ENCODE assay signal across 20 cellular contexts in the genomic region with DNA sequence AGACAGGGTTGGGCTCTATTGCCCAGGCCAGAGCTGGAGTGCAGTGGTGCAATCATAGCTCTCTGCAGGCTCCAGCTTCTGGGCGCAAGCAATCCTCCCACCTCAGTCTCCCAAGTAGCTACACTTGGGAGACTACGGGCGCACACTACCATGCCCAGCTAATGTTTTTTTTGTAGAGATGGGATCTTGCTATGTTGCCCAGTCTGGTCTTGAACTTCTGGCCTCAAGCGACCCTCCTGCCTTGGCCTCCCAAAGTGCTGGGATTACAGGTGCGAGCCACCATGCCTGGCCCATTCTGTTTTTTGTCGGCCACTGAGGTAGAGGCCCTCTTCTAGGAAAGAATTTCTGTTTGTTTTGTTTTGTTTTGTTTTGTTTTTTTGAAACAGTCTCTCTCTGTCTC. TPM values are rescaled to one million over a fixed set of nuclear protein-coding genes. Genes with fewer than 3 reads are reported as not detected.
DNase-seq lines count a peak whose midpoint lies in the region; ATAC-seq, FAIRE-seq and TF ChIP-seq lines count a peak whose summit lies in the region.
"Had no signal": no experiment of that assay in that cellular context is flagged by ENCODE, and none has a peak within 500 bp of the region (broad histone marks: within the 10 kb centered on the region; RNA-seq: fewer than 3 reads in every experiment).

No MANE protein-coding gene starts in this region.

- peaks cover 3% of the 10 kb centered on the region for H3K9me1 ChIP-seq in K562 (ENCODE audit: control insufficient read depth, insufficient read depth, low read length)

- intact Hi-C loops in K562 (cut with micrococcal nuclease) = no loop called here

- H3K27ac ChIP-seq in OCI-LY1 (ENCODE audit: low read depth, low read length, poor library complexity, severe bottlenecking) (peak overlapping the region; percentile 73), K562 (ENCODE audit: extremely low read depth, low read depth, low read length) (no peak overlapping the region)
- H3K27ac ChIP-seq: C4-2B had no signal

- in situ Hi-C loops in K562 (cut with MboI) = loop anchor here (25.0 kb wide), 2 partner anchors 110 to 210 kb away; partner anchors contain the start of genes POLR2J2, POLR2J3, SPDYE2 and SPDYE2B

- H3K36me3 ChIP-seq in OCI-LY1 (ENCODE audit: insufficient read depth, low read length) (peaks cover 34% of the 10 kb centered on the region), K562 (ENCODE audit: control insufficient read depth, insufficient read depth, low read length) (peaks cover 16% of the 10 kb centered on the region; the same call in 2 of the 3 replicates)

- 82% methylated on average over 6 of the region's 6 CpGs for WGBS in K562 (ENCODE audit: insufficient coverage, low coverage, missing lambda C conversion rate)

- peak overlapping the region in 2 of 3 donors; percentile 39 to 73 for H3K27ac Mint-ChIP-seq in IgD-negative memory B cell
- no peak overlapping the region for H3K27ac Mint-ChIP-seq in nephron progenitor cell
- H3K27ac Mint-ChIP-seq: CD4-positive, alpha-beta T cell; GM23338; HFFc6 had no signal

- H3K27me3 Mint-ChIP-seq in IgD-negative memory B cell (no peaks in the 10 kb centered on the region), nephron progenitor cell (ENCODE audit: low read depth, poor library complexity) (no peaks in the 10 kb centered on the region)
- H3K27me3 Mint-ChIP-seq: CD4-positive, alpha-beta T cell had no signal

- H3K9me3 Mint-ChIP-seq in IgD-negative memory B cell = no peaks in the 10 kb centered on the region
- H3K9me3 Mint-ChIP-seq in nephron progenitor cell = no peaks in the 10 kb centered on the region
- H3K9me3 Mint-ChIP-seq: CD4-positive, alpha-beta T cell; GM23338; HFFc6 had no signal

- no peak for TF ChIP-seq POLR2A in K562 (conservative IDR thresholded peaks at IDR 0.05)

- TF ChIP-seq EP300 in K562 (IDR thresholded peaks at IDR 0.05; ENCODE audit: low read length) = no peak

- CTCF ChIA-PET in K562 (lab: Yijun Ruan, JAX; ENCODE audit: low intra/inter-chr PET ratio) = no interaction called here

- H3K27me3 ChIP-seq in OCI-LY1 (ENCODE audit: insufficient read depth, low read length) (no peaks in the 10 kb centered on the region), K562 (ENCODE audit: control insufficient read depth in 2 of 2, insufficient read depth in 2 of 2, low read length in 2 of 2) (no peaks in the 10 kb centered on the region)
- H3K27me3 ChIP-seq: BE2C had no signal

- ATAC-seq in K562 = no peak
- no peak for ATAC-seq in HG02588 (IDR thresholded peaks at IDR 0.05; ENCODE audit: unreplicated experiment)

- no peaks in the 10 kb centered on the region for H3K9me2 ChIP-seq in OCI-LY1 (ENCODE audit: low read depth, low read length)

- H3K4me1 Mint-ChIP-seq in IgD-negative memory B cell (peaks cover 4 to 6% (median 4%) of the 10 kb centered on the region in 3 donors), nephron progenitor cell (peaks cover 10% of the 10 kb centered on the region)

- FAIRE-seq in K562 (lab: Jason Lieb, UNC) = no peak
- FAIRE-seq: A204.1, GM12892, H54, HTR-8/SVneo had no signal

- no peak for TF ChIP-seq RAD21 in K562 (CRISPR knock-in tag; conservative IDR thresholded peaks at IDR 0.05 in 1 of 2, IDR thresholded peaks at IDR 0.05 in 1 of 2)

- no peak overlapping the region for H3K9ac ChIP-seq in OCI-LY1 (ENCODE audit: low read length)
- H3K9ac ChIP-seq in K562 (ENCODE audit: insufficient read depth in 1 of 2, low read depth in 2 of 2, low read length in 2 of 2) = peak overlapping the region in 1 of 2 experiments; percentile 39; a peak in 1 of 4 replicates

- H3K4me3 ChIP-seq in OCI-LY1 (ENCODE audit: low read depth, low read length, poor library complexity, severe bottlenecking) (no peak overlapping the region), K562 (no peak overlapping the region)

- H3K9me3 ChIP-seq in OCI-LY1 (ENCODE audit: low read length) (no peaks in the 10 kb centered on the region), K562 (replicated peaks; ENCODE audit: control insufficient read depth, insufficient read depth, low read depth, low read length) (no peaks in the 10 kb centered on the region)
- H3K9me3 ChIP-seq: BE2C had no signal

- DNase-seq in K562 (ENCODE audit: extremely low read depth in 1 of 4, low spot score in 3 of 4) (no peak), nephron progenitor cell (no peak), cortex of kidney (lab: John Stamatoyannopoulos, UW) (no peak)
- DNase-seq: ACHN; BE2C; CD4-positive, alpha-beta T cell; DMS153; DMS79; GDM1; HCEC 1CT; HFFc6 had no signal

- H3K4me1 ChIP-seq in OCI-LY1 (ENCODE audit: insufficient read depth, low read length, severe bottlenecking) (peaks cover 28% of the 10 kb centered on the region), K562 (replicated peaks in 1 of 2; ENCODE audit: control insufficient read depth in 2 of 2, insufficient read depth in 2 of 2, low read length in 2 of 2) (peaks cover 7 to 39% of the 10 kb centered on the region in 2 experiments; a peak in 3 of 5 replicates)
- H3K4me1 ChIP-seq: BE2C had no signal

- H2AFZ ChIP-seq in OCI-LY1 (ENCODE audit: low read length) (no peak overlapping the region), K562 (ENCODE audit: low read depth, low read length) (no peak overlapping the region)
- H2AFZ ChIP-seq: GM23338 had no signal

- H3K4me3 Mint-ChIP-seq in IgD-negative memory B cell (no peak overlapping the region), nephron progenitor cell (no peak overlapping the region)
- H3K4me3 Mint-ChIP-seq: CD4-positive, alpha-beta T cell; GM23338; HFFc6 had no signal

- H3K36me3 Mint-ChIP-seq in IgD-negative memory B cell (no peaks in the 10 kb centered on the region), nephron progenitor cell (ENCODE audit: low read depth) (peaks cover 14% of the 10 kb centered on the region)

- TF ChIP-seq CTCF in OCI-LY1 (IDR thresholded peaks at IDR 0.05; ENCODE audit: low read length) (no peak), K562 (IDR thresholded peaks at IDR 0.05 in 2 of 3, conservative IDR thresholded peaks at IDR 0.05 in 1 of 3; ENCODE audit: insufficient read depth in 2 of 3, low read depth in 1 of 3, low read length in 3 of 3) (no peak), nephron progenitor cell (IDR thresholded peaks at IDR 0.05) (no peak)

- H3K79me2 ChIP-seq in OCI-LY1 (ENCODE audit: insufficient read depth, low read length) (no peaks in the 10 kb centered on the region), K562 (ENCODE audit: control insufficient read depth, insufficient read depth, low read length) (no peaks in the 10 kb centered on the region)

- no TSS peak for BruUV-seq in K562 (replicated peaks; lab: Mats Ljungman, UMichigan)

- H3K4me2 ChIP-seq in OCI-LY1 (ENCODE audit: low read length) = no peak overlapping the region
- no peak overlapping the region for H3K4me2 ChIP-seq in K562 (ENCODE audit: insufficient read depth, low read length)

- POLR2A ChIA-PET in K562 (lab: Yijun Ruan, JAX) = interaction anchor here (1.0 to 2.7 kb wide), 3 partner anchors 10 to 26 kb away, joined by 5 to 7 read pairs (median 6); no protein-coding TSS in a partner anchor

- H4K20me1 ChIP-seq in OCI-LY1 (ENCODE audit: insufficient read depth, low read length) (no peaks in the 10 kb centered on the region), K562 (replicated peaks; ENCODE audit: control insufficient read depth, insufficient read depth, low read length) (no peaks in the 10 kb centered on the region)

- H3F3A ChIP-seq in OCI-LY1 (ENCODE audit: insufficient read depth, low read length) = no peaks in the 10 kb centered on the region; the same call in 1 of the 2 replicates

RNA-seq across cellular contexts. Expression of gene ALKBH4, which starts 12.2 kb away (rescaled TPM):
- polyA plus RNA-seq in IgD-negative memory B cell (18.1 TPM), K562 (2011; rRNA removed) (4.6 and 4.7 TPM in 2 replicates), K562 (2014; fragmentation: Illumina TruSeq; extraction: Trizol) (7.1 and 10.0 TPM in 2 replicates), K562 (2014; fragmentation: Nextera tagmentation; extraction: Ambion mirVana) (10 to 100 TPM in 1 of 2 experiments, 1 to 10 TPM in 1; 6.7 to 11.8 TPM), K562 (2014; rRNA removed) (13.8 and 18.1 TPM in 2 replicates)
- 4.3 and 16.0 TPM in 2 replicates for total RNA-seq in K562 (2011; cell fraction: chromatin; rRNA removed; ENCODE audit: low replicate concordance)
- 9.1 and 10.8 TPM in 2 replicates for total RNA-seq in K562 (2011; cell fraction: nucleolus; rRNA removed)
- 6.9 and 7.2 TPM in 2 replicates for total RNA-seq in K562 (2011; cell fraction: nucleoplasm; rRNA removed)
- total RNA-seq in K562 (2014; rRNA removed) (21.4 and 41.5 TPM in 2 replicates), K562 (2014; rRNA removed; fragmentation: Illumina TruSeq; extraction: Trizol) (5.7 and 7.2 TPM in 2 replicates), K562 (2015; rRNA removed; fragmentation: Illumina TruSeq; extraction: Trizol) (13.5 and 15.2 TPM in 2 replicates), K562 (2021) (18.5 and 19.6 TPM in 2 replicates)
- polyA plus RNA-seq in K562 (2011; cell fraction: cytosol; rRNA removed) = 6.4 and 21.6 TPM in 2 replicates
- polyA plus RNA-seq in K562 (2011; cell fraction: nucleus; rRNA removed) = 3.5 and 6.3 TPM in 2 replicates
- polyA plus RNA-seq in K562 (2012) = 10.7 and 13.3 TPM in 2 replicates
- polyA minus RNA-seq in K562 (2011; rRNA and poly(A)+ RNA removed) = 1.5 and 2.0 TPM in 2 replicates
- polyA minus RNA-seq in K562 (2011; cell fraction: cytosol; rRNA and poly(A)+ RNA removed) = 3.6 and 6.6 TPM in 2 replicates
- 3.4 and 3.9 TPM in 2 replicates for polyA minus RNA-seq in K562 (2011; cell fraction: nucleus; rRNA and poly(A)+ RNA removed)

RNA-seq across cellular contexts. Expression of gene LRWD1, which starts 12.3 kb away (rescaled TPM):
- polyA plus RNA-seq in IgD-negative memory B cell (13.4 TPM), K562 (2011; rRNA removed) (25.8 and 28.5 TPM in 2 replicates), K562 (2014; fragmentation: Illumina TruSeq; extraction: Trizol) (33.2 and 52.4 TPM in 2 replicates), K562 (2014; fragmentation: Nextera tagmentation; extraction: Ambion mirVana) (under 1 TPM; 0.61 to 0.78 TPM), K562 (2014; rRNA removed) (64.8 and 65.7 TPM in 2 replicates)
- 20.9 and 70.7 TPM in 2 replicates for total RNA-seq in K562 (2011; cell fraction: chromatin; rRNA removed; ENCODE audit: low replicate concordance)
- total RNA-seq in K562 (2011; cell fraction: nucleolus; rRNA removed) = 74.0 and 78.4 TPM in 2 replicates
- 23.7 and 31.9 TPM in 2 replicates for total RNA-seq in K562 (2011; cell fraction: nucleoplasm; rRNA removed)
- total RNA-seq in K562 (2014; rRNA removed) (51.2 and 62.4 TPM in 2 replicates), K562 (2014; rRNA removed; fragmentation: Illumina TruSeq; extraction: Trizol) (14.1 and 21.3 TPM in 2 replicates), K562 (2015; rRNA removed; fragmentation: Illumina TruSeq; extraction: Trizol) (38.3 and 38.5 TPM in 2 replicates), K562 (2021) (64.7 and 66.0 TPM in 2 replicates)
- 21.8 and 77.0 TPM in 2 replicates for polyA plus RNA-seq in K562 (2011; cell fraction: cytosol; rRNA removed)
- polyA plus RNA-seq in K562 (2011; cell fraction: nucleus; rRNA removed) = 35.4 and 76.1 TPM in 2 replicates
- polyA plus RNA-seq in K562 (2012) = 42.1 and 48.6 TPM in 2 replicates
- 11.1 and 23.2 TPM in 2 replicates for polyA minus RNA-seq in K562 (2011; rRNA and poly(A)+ RNA removed)
- polyA minus RNA-seq in K562 (2011; cell fraction: cytosol; rRNA and poly(A)+ RNA removed) = 28.3 and 46.6 TPM in 2 replicates
- 19.7 and 29.1 TPM in 2 replicates for polyA minus RNA-seq in K562 (2011; cell fraction: nucleus; rRNA and poly(A)+ RNA removed)

RNA-seq across cellular contexts. Expression of gene ORAI2, which starts 19.1 kb away (rescaled TPM):
- polyA plus RNA-seq in IgD-negative memory B cell (290 TPM), K562 (2011; rRNA removed) (14.3 and 16.0 TPM in 2 replicates), K562 (2014; fragmentation: Illumina TruSeq; extraction: Trizol) (7.7 and 18.6 TPM in 2 replicates), K562 (2014; fragmentation: Nextera tagmentation; extraction: Ambion mirVana) (1 to 10 TPM; 1.1 to 2.0 TPM), K562 (2014; rRNA removed) (16.7 and 18.9 TPM in 2 replicates)
- total RNA-seq in K562 (2011; cell fraction: chromatin; rRNA removed; ENCODE audit: low replicate concordance) = 18.4 and 52.2 TPM in 2 replicates
- 30.3 and 37.7 TPM in 2 replicates for total RNA-seq in K562 (2011; cell fraction: nucleolus; rRNA removed)
- total RNA-seq in K562 (2011; cell fraction: nucleoplasm; rRNA removed) = 25.7 and 31.2 TPM in 2 replicates
- total RNA-seq in K562 (2014; rRNA removed) (18.3 and 23.1 TPM in 2 replicates), K562 (2014; rRNA removed; fragmentation: Illumina TruSeq; extraction: Trizol) (4.0 and 4.1 TPM in 2 replicates), K562 (2015; rRNA removed; fragmentation: Illumina TruSeq; extraction: Trizol) (9.0 and 9.2 TPM in 2 replicates), K562 (2021) (23.5 and 27.7 TPM in 2 replicates)
- 32.8 and 91.3 TPM in 2 replicates for polyA plus RNA-seq in K562 (2011; cell fraction: cytosol; rRNA removed)
- polyA plus RNA-seq in K562 (2011; cell fraction: nucleus; rRNA removed) = 5.5 and 11.5 TPM in 2 replicates
- polyA plus RNA-seq in K562 (2012) = 34.3 and 36.5 TPM in 2 replicates
- 11.4 and 21.4 TPM in 2 replicates for polyA minus RNA-seq in K562 (2011; rRNA and poly(A)+ RNA removed)
- polyA minus RNA-seq in K562 (2011; cell fraction: cytosol; rRNA and poly(A)+ RNA removed) = 35.3 and 38.1 TPM in 2 replicates
- polyA minus RNA-seq in K562 (2011; cell fraction: nucleus; rRNA and poly(A)+ RNA removed) = 4.0 and 4.6 TPM in 2 replicates

RNA-seq across cellular contexts. Expression of gene POLR2J, which starts 26.3 kb away (rescaled TPM):
- 111 TPM for polyA plus RNA-seq in IgD-negative memory B cell
- total RNA-seq in K562 (2011; cell fraction: chromatin; rRNA removed; ENCODE audit: low replicate concordance) = 11.0 and 31.6 TPM in 2 replicates
- 83.9 and 98.7 TPM in 2 replicates for total RNA-seq in K562 (2011; cell fraction: nucleolus; rRNA removed)
- 48.7 and 61.8 TPM in 2 replicates for total RNA-seq in K562 (2011; cell fraction: nucleoplasm; rRNA removed)
- total RNA-seq in K562 (2014; rRNA removed) = 132 and 160 TPM in 2 replicates
- total RNA-seq in K562 (2014; rRNA removed; fragmentation: Illumina TruSeq; extraction: Trizol) = 70.3 and 80.8 TPM in 2 replicates
- total RNA-seq in K562 (2015; rRNA removed; fragmentation: Illumina TruSeq; extraction: Trizol) = 141 TPM in 2 replicates
- total RNA-seq in K562 (2021) = 97.8 and 104 TPM in 2 replicates
- polyA plus RNA-seq in K562 (2011; rRNA removed) = 84.6 and 113 TPM in 2 replicates
- 138 and 266 TPM in 2 replicates for polyA plus RNA-seq in K562 (2011; cell fraction: cytosol; rRNA removed)
- 45.6 and 63.7 TPM in 2 replicates for polyA plus RNA-seq in K562 (2011; cell fraction: nucleus; rRNA removed)
- 130 and 185 TPM in 2 replicates for polyA plus RNA-seq in K562 (2012)
- 220 and 231 TPM in 2 replicates for polyA plus RNA-seq in K562 (2014; fragmentation: Illumina TruSeq; extraction: Trizol)
- polyA plus RNA-seq in K562 (2014; fragmentation: Nextera tagmentation; extraction: Ambion mirVana) = 10 to 100 TPM; 32.3 to 85.8 TPM
- polyA plus RNA-seq in K562 (2014; rRNA removed) = 175 and 180 TPM in 2 replicates
- polyA minus RNA-seq in K562 (2011; rRNA and poly(A)+ RNA removed) = 17.4 and 27.2 TPM in 2 replicates
- 16.4 and 17.5 TPM in 2 replicates for polyA minus RNA-seq in K562 (2011; cell fraction: cytosol; rRNA and poly(A)+ RNA removed)
- 51.5 and 65.8 TPM in 2 replicates for polyA minus RNA-seq in K562 (2011; cell fraction: nucleus; rRNA and poly(A)+ RNA removed)

RNA-seq across cellular contexts. Expression of gene PRKRIP1, which starts 56.3 kb away (rescaled TPM):
- polyA plus RNA-seq in IgD-negative memory B cell = 35.1 TPM
- 41.9 and 63.9 TPM in 2 replicates for total RNA-seq in K562 (2011; cell fraction: chromatin; rRNA removed; ENCODE audit: low replicate concordance)
- total RNA-seq in K562 (2011; cell fraction: nucleolus; rRNA removed) = 59.3 and 69.9 TPM in 2 replicates
- total RNA-seq in K562 (2011; cell fraction: nucleoplasm; rRNA removed) = 40.8 and 43.3 TPM in 2 replicates
- total RNA-seq in K562 (2014; rRNA removed) = 40.0 and 44.6 TPM in 2 replicates
- total RNA-seq in K562 (2014; rRNA removed; fragmentation: Illumina TruSeq; extraction: Trizol) = 14.8 and 15.9 TPM in 2 replicates
- total RNA-seq in K562 (2015; rRNA removed; fragmentation: Illumina TruSeq; extraction: Trizol) = 25.3 and 27.3 TPM in 2 replicates
- 25.2 and 33.9 TPM in 2 replicates for total RNA-seq in K562 (2021)
- 17.2 and 18.1 TPM in 2 replicates for polyA plus RNA-seq in K562 (2011; rRNA removed)
- 15.5 and 21.3 TPM in 2 replicates for polyA plus RNA-seq in K562 (2011; cell fraction: cytosol; rRNA removed)
- polyA plus RNA-seq in K562 (2011; cell fraction: nucleus; rRNA removed) = 62.2 and 104 TPM in 2 replicates
- 24.5 and 27.3 TPM in 2 replicates for polyA plus RNA-seq in K562 (2012)
- 19.3 and 19.8 TPM in 2 replicates for polyA plus RNA-seq in K562 (2014; fragmentation: Illumina TruSeq; extraction: Trizol)
- 10 to 100 TPM; 14.9 to 19.6 TPM for polyA plus RNA-seq in K562 (2014; fragmentation: Nextera tagmentation; extraction: Ambion mirVana)
- 48.6 and 52.1 TPM in 2 replicates for polyA plus RNA-seq in K562 (2014; rRNA removed)
- polyA minus RNA-seq in K562 (2011; rRNA and poly(A)+ RNA removed) = 5.6 and 5.9 TPM in 2 replicates
- polyA minus RNA-seq in K562 (2011; cell fraction: cytosol; rRNA and poly(A)+ RNA removed) = 8.3 and 9.5 TPM in 2 replicates
- 15.4 and 20.5 TPM in 2 replicates for polyA minus RNA-seq in K562 (2011; cell fraction: nucleus; rRNA and poly(A)+ RNA removed)
